1 cellular context compared by ENCODE assay signal in the genomic region with DNA sequence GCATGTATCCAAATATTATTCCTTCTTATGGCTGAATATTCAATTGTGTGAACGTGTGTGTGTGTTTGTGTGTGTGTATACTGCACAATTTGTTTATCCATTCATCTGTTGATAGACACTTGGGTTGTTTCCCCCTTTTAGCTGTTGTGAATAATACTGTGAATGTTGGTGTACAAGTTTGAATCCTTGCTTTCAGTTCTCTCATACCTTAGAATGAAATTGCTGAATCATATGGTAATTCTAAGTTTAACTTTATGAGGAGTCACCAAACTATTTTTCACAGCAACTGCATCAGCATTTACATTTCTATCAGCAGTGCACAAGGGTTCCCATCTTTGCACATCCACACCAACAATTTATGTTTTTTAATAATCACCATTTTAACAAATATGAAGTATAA.
TF ChIP-seq lines count a peak whose summit lies in the region.

No MANE protein-coding gene starts in this region.

TF ChIP-seq in K562, 482 proteins besides CTCF, POLR2A, EP300 and RAD21 (continued from another document):
- TF ChIP-seq PATZ1 (CRISPR knock-in tag; IDR thresholded peaks at IDR 0.05; ENCODE audit: borderline replicate concordance) (no peak), ZNF79 (CRISPR knock-in tag; IDR thresholded peaks at IDR 0.05; ENCODE audit: low read depth) (no peak), POLR2H (tag; IDR thresholded peaks at IDR 0.05; ENCODE audit: low read depth) (no peak), NFE2 (IDR thresholded peaks at IDR 0.05; ENCODE audit: low read depth) (peak; percentile 46; the same call in 1 of the 2 replicates), XRCC4 (IDR thresholded peaks at IDR 0.05; ENCODE audit: extremely low read depth, insufficient read depth, insufficient read length) (no peak), GATA2 (CRISPR knock-in tag; IDR thresholded peaks at IDR 0.05) (no peak), NRF1 (conservative IDR thresholded peaks at IDR 0.05 in 1 of 2, IDR thresholded peaks at IDR 0.05 in 1 of 2) (no peak), ZFP30 (CRISPR knock-in tag; IDR thresholded peaks at IDR 0.05; ENCODE audit: borderline replicate concordance) (no peak), SIN3A (IDR thresholded peaks at IDR 0.05; ENCODE audit: borderline replicate concordance in 2 of 2, control insufficient read depth in 1 of 2, low read depth in 2 of 2, low read length in 2 of 2) (no peak), ZNF174 (CRISPR knock-in tag; IDR thresholded peaks at IDR 0.05) (no peak), ZSCAN32 (CRISPR knock-in tag; IDR thresholded peaks at IDR 0.05) (no peak), ZMIZ1 (IDR thresholded peaks at IDR 0.05; ENCODE audit: low read depth in 2 of 2, low read length in 2 of 2) (no peak), ADNP (tag; IDR thresholded peaks at IDR 0.05) (no peak), KDM4B (IDR thresholded peaks at IDR 0.05; ENCODE audit: borderline replicate concordance in 2 of 2, low read depth in 1 of 2) (no peak), GTF2F1 (IDR thresholded peaks at IDR 0.05; ENCODE audit: low read depth, low read length) (no peak), BRF1 (IDR thresholded peaks at IDR 0.05; ENCODE audit: borderline replicate concordance, extremely low read depth, insufficient read length) (no peak), POLR2AphosphoS5 (IDR thresholded peaks at IDR 0.05; ENCODE audit: control insufficient read depth, insufficient read depth, low read depth, low read length) (no peak), NFYB (IDR thresholded peaks at IDR 0.05; ENCODE audit: extremely low read depth, insufficient read length) (no peak), MAFG (tag; conservative IDR thresholded peaks at IDR 0.05) (peak; percentile 57), ZNF277 (CRISPR knock-in tag; IDR thresholded peaks at IDR 0.05; ENCODE audit: borderline replicate concordance) (0 out of 2 replicates have a peak, but pooled peaks have one; percentile 24), ZNF764 (CRISPR knock-in tag; IDR thresholded peaks at IDR 0.05; ENCODE audit: low read depth) (no peak)
- TF ChIP-seq, protein P1, sequence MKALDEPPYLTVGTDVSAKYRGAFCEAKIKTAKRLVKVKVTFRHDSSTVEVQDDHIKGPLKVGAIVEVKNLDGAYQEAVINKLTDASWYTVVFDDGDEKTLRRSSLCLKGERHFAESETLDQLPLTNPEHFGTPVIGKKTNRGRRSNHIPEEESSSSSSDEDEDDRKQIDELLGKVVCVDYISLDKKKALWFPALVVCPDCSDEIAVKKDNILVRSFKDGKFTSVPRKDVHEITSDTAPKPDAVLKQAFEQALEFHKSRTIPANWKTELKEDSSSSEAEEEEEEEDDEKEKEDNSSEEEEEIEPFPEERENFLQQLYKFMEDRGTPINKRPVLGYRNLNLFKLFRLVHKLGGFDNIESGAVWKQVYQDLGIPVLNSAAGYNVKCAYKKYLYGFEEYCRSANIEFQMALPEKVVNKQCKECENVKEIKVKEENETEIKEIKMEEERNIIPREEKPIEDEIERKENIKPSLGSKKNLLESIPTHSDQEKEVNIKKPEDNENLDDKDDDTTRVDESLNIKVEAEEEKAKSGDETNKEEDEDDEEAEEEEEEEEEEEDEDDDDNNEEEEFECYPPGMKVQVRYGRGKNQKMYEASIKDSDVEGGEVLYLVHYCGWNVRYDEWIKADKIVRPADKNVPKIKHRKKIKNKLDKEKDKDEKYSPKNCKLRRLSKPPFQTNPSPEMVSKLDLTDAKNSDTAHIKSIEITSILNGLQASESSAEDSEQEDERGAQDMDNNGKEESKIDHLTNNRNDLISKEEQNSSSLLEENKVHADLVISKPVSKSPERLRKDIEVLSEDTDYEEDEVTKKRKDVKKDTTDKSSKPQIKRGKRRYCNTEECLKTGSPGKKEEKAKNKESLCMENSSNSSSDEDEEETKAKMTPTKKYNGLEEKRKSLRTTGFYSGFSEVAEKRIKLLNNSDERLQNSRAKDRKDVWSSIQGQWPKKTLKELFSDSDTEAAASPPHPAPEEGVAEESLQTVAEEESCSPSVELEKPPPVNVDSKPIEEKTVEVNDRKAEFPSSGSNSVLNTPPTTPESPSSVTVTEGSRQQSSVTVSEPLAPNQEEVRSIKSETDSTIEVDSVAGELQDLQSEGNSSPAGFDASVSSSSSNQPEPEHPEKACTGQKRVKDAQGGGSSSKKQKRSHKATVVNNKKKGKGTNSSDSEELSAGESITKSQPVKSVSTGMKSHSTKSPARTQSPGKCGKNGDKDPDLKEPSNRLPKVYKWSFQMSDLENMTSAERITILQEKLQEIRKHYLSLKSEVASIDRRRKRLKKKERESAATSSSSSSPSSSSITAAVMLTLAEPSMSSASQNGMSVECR (CRISPR knock-in tag; IDR thresholded peaks at IDR 0.05), result no peak
TF ChIP-seq in K562: peak in this region for 5.
